ENCODE assay signal across 25 cellular contexts in the genomic region with DNA sequence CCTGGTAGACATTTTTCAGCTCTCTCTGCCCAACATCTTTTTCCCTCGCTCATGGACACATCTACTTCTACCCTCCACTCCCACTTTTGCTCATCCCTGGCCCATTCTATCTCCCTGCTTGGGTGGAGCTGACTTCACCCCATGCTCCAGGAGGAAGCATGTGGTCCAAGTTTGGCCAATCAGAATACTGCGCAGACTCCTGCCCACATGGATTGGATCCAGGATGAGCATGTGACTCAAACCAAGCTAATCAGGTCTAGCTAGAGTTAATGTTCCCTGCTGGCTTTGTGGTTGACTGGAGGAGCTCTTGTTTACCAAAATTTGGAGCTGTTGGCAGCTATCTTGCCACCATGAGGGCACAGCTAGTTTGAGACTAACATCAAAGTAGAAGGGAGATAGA. TPM values are rescaled to one million over a fixed set of nuclear protein-coding genes. Genes with fewer than 3 reads are reported as not detected.
A peak's percentile ranks its signal among the peaks of the same experiment; 100 is the strongest.
DNase-seq lines count a peak whose midpoint lies in the region; ATAC-seq, FAIRE-seq and TF ChIP-seq lines count a peak whose summit lies in the region.
"Had no signal": no experiment of that assay in that cellular context is flagged by ENCODE, and none has a peak within 500 bp of the region (broad histone marks: within the 10 kb centered on the region; RNA-seq: fewer than 3 reads in every experiment).

No MANE protein-coding gene starts in this region.

- H2AFZ ChIP-seq in K562 (ENCODE audit: low read depth, low read length) (no peak overlapping the region), trophoblast cell (ENCODE audit: insufficient read depth, low read length, poor library complexity) (no peak overlapping the region)

- in situ Hi-C loops in K562 (cut with MboI), result no loop called here

- peak; percentile 79 for ATAC-seq in K562
- no peak for ATAC-seq in HG02763 (IDR thresholded peaks at IDR 0.05; ENCODE audit: unreplicated experiment)
- ATAC-seq: A549, GM12878 had no signal

- BruUV-seq in A673 (replicated peaks; lab: Mats Ljungman, UMichigan), result no TSS peak
- BruUV-seq in K562 (replicated peaks; lab: Mats Ljungman, UMichigan), result no TSS peak

- H3K79me2 ChIP-seq in K562 (ENCODE audit: control insufficient read depth, insufficient read depth, low read length), result no peaks in the 10 kb centered on the region
- no peaks in the 10 kb centered on the region for H3K79me2 ChIP-seq in trophoblast cell (ENCODE audit: control insufficient read depth, insufficient read depth, low read length, poor library complexity)

- H4K20me1 ChIP-seq in K562 (replicated peaks; ENCODE audit: control insufficient read depth, insufficient read depth, low read length), result no peaks in the 10 kb centered on the region

- H3K9me3 ChIP-seq in A673 (ENCODE audit: low read depth, low read length, poor library complexity, severe bottlenecking), result no peaks in the 10 kb centered on the region
- H3K9me3 ChIP-seq in K562 (replicated peaks; ENCODE audit: control insufficient read depth, insufficient read depth, low read depth, low read length), result no peaks in the 10 kb centered on the region
- peaks cover 2% of the 10 kb centered on the region for H3K9me3 ChIP-seq in trophoblast cell (ENCODE audit: insufficient read depth, low read depth, low read length)
- H3K9me3 ChIP-seq: A549 had no signal

- TF ChIP-seq CTCF in A673 (conservative IDR thresholded peaks at IDR 0.05; ENCODE audit: low read depth, low read length) (no peak), K562 (IDR thresholded peaks at IDR 0.05 in 2 of 3, conservative IDR thresholded peaks at IDR 0.05 in 1 of 3; ENCODE audit: insufficient read depth in 2 of 3, low read depth in 1 of 3, low read length in 3 of 3) (no peak)

- CTCF ChIA-PET in A673 (lab: Charles Lee), result no interaction called here
- CTCF ChIA-PET in K562 (lab: Yijun Ruan, JAX; ENCODE audit: low intra/inter-chr PET ratio), result no interaction called here

- H3K9ac ChIP-seq in K562 (ENCODE audit: insufficient read depth in 1 of 2, low read depth in 2 of 2, low read length in 2 of 2) (no peak overlapping the region), trophoblast cell (ENCODE audit: low read length) (no peak overlapping the region)

- no peak overlapping the region for H3K18ac ChIP-seq in trophoblast cell (ENCODE audit: low read length)

- no peak overlapping the region for H2AK5ac ChIP-seq in trophoblast cell (ENCODE audit: low read length)

- FAIRE-seq in GM12892 (lab: Jason Lieb, UNC) (peak; percentile 63), K562 (lab: Jason Lieb, UNC) (peak; percentile 19)
- FAIRE-seq: A549, GM12878, GM19239 had no signal

- intact Hi-C loops in A673 (cut with micrococcal nuclease; ENCODE audit: unreplicated experiment) (no loop called here), K562 (cut with micrococcal nuclease) (no loop called here)

- H3K4me2 ChIP-seq in K562 (ENCODE audit: insufficient read depth, low read length) (no peak overlapping the region), trophoblast cell (ENCODE audit: low read length) (no peak overlapping the region)
- H3K4me2 ChIP-seq: A549 had no signal

- no peak for TF ChIP-seq POLR2A in GM12892 (IDR thresholded peaks at IDR 0.05; ENCODE audit: low read depth, low read length)
- TF ChIP-seq POLR2A in K562 (conservative IDR thresholded peaks at IDR 0.05), result no peak

- POLR2A ChIA-PET in A673 (lab: Charles Lee; ENCODE audit: low non-redundant PET) (no interaction called here), K562 (lab: Yijun Ruan, JAX) (no interaction called here)

- peak overlapping the region; percentile 98 for H3K23ac ChIP-seq in trophoblast cell (ENCODE audit: low read length)

- no peak overlapping the region for H3K4me3 ChIP-seq in A673 (ENCODE audit: low read depth, low read length, poor library complexity, severe bottlenecking)
- no peak overlapping the region for H3K4me3 ChIP-seq in K562
- no peak overlapping the region for H3K4me3 ChIP-seq in trophoblast cell (ENCODE audit: low read depth, low read length)
- H3K4me3 ChIP-seq: A549, GM12878 had no signal

- H3K4me1 ChIP-seq in A673 (ENCODE audit: insufficient read depth, low read length, poor library complexity, severe bottlenecking) (no peaks in the 10 kb centered on the region), K562 (replicated peaks in 1 of 2; ENCODE audit: control insufficient read depth in 2 of 2, insufficient read depth in 2 of 2, low read length in 2 of 2) (no peaks in the 10 kb centered on the region), trophoblast cell (ENCODE audit: control insufficient read depth in 1 of 2, insufficient read depth in 2 of 2, low read length in 2 of 2) (peaks cover 3 to 6% of the 10 kb centered on the region in 2 experiments)
- H3K4me1 ChIP-seq: A549 had no signal

- TF ChIP-seq EP300 in K562 (IDR thresholded peaks at IDR 0.05; ENCODE audit: low read length), result no peak

- H4K8ac ChIP-seq in trophoblast cell (ENCODE audit: low read depth, low read length), result no peak overlapping the region

- no peak overlapping the region for H2BK5ac ChIP-seq in trophoblast cell (ENCODE audit: low read depth, low read length, poor library complexity)

- no peak overlapping the region for H3K4ac ChIP-seq in trophoblast cell (ENCODE audit: low read depth, low read length)

- H3K36me3 ChIP-seq in A673 (ENCODE audit: insufficient read depth, low read length, poor library complexity, severe bottlenecking) (no peaks in the 10 kb centered on the region), K562 (ENCODE audit: control insufficient read depth, insufficient read depth, low read length) (no peaks in the 10 kb centered on the region), trophoblast cell (ENCODE audit: control insufficient read depth in 1 of 2, insufficient read depth in 2 of 2, low read length in 2 of 2) (no peaks in the 10 kb centered on the region)

- WGBS in K562 (ENCODE audit: insufficient coverage, low coverage, missing lambda C conversion rate), result 0% methylated on average over 2 of the region's 2 CpGs
- no CpG with 5 or more reads among the region's 2 CpGs for WGBS in trophoblast cell (ENCODE audit: extremely low coverage, insufficient coverage, insufficient read length)

- no peak overlapping the region for H3K14ac ChIP-seq in trophoblast cell (ENCODE audit: low read length)

- no peak overlapping the region for H3K27ac ChIP-seq in A673 (ENCODE audit: low read depth, low read length, poor library complexity, severe bottlenecking)
- H3K27ac ChIP-seq in K562 (ENCODE audit: extremely low read depth, low read depth, low read length), result no peak overlapping the region
- no peak overlapping the region for H3K27ac ChIP-seq in trophoblast cell (ENCODE audit: low read depth, low read length)
- H3K27ac ChIP-seq: 22Rv1, A549 had no signal

- no peaks in the 10 kb centered on the region for H3K9me1 ChIP-seq in K562 (ENCODE audit: control insufficient read depth, insufficient read depth, low read length)

- H2BK120ac ChIP-seq in trophoblast cell (ENCODE audit: insufficient read depth, low read length, poor library complexity), result no peak overlapping the region

- H2BK12ac ChIP-seq in trophoblast cell (ENCODE audit: low read length), result no peak overlapping the region

- no peak for TF ChIP-seq RAD21 in K562 (CRISPR knock-in tag; conservative IDR thresholded peaks at IDR 0.05 in 1 of 2, IDR thresholded peaks at IDR 0.05 in 1 of 2)

- no peak overlapping the region for H4K12ac ChIP-seq in trophoblast cell (ENCODE audit: low read depth, low read length)

- peak; percentile 45 for DNase-seq in A673 (ENCODE audit: low spot score)
- no peak for DNase-seq in GM12892 (ENCODE audit: insufficient read length)
- DNase-seq in K562 (ENCODE audit: extremely low read depth in 1 of 4, low spot score in 3 of 4), result peak; percentile 15 to 34 (median 32)
- DNase-seq in trophoblast cell, result no peak
- no peak for DNase-seq in pons (ENCODE audit: low spot score)
- DNase-seq in RPMI8226, result no peak
- no peak for DNase-seq in SKM-1 treated with dmso at 0.1 percent for 144 hours (lab: John Stamatoyannopoulos, UW; ENCODE audit: unreplicated experiment)
- DNase-seq: ACHN; C1 segment of cervical spinal cord; CD4-positive, alpha-beta memory T cell; CD4-positive, CD25-positive, alpha-beta regulatory T cell; CD8-positive, alpha-beta memory T cell; COR-L47; DMS 273 treated with DMSO at 0.1 percent for 48 hours; DMS153; DMS53; DMS79; DND-41; EL; GDM1 had no signal

- H3K79me1 ChIP-seq in trophoblast cell (ENCODE audit: low read length), result peaks cover 2% of the 10 kb centered on the region

- no peak overlapping the region for H4K91ac ChIP-seq in trophoblast cell (ENCODE audit: low read depth, low read length)

- no peaks in the 10 kb centered on the region for H3K27me3 ChIP-seq in A673 (replicated peaks; ENCODE audit: insufficient read depth, low read depth, low read length, poor library complexity)
- H3K27me3 ChIP-seq in K562 (ENCODE audit: control insufficient read depth in 2 of 2, insufficient read depth in 2 of 2, low read length in 2 of 2), result peaks cover 15 to 38% of the 10 kb centered on the region in 2 experiments; a peak in 4 of 5 replicates
- H3K27me3 ChIP-seq in trophoblast cell (ENCODE audit: insufficient read depth, low read length), result no peaks in the 10 kb centered on the region

TF ChIP-seq in K562, 482 proteins besides CTCF, POLR2A, EP300 and RAD21 (continues in another document):
- TF ChIP-seq NFXL1 (CRISPR knock-in tag; IDR thresholded peaks at IDR 0.05), result no peak

RNA-seq across cellular contexts. Expression of a gene that starts 22.7 kb away (rescaled TPM):
- total RNA-seq in A673 (2021) (25.2 and 30.2 TPM in 2 replicates), K562 (2014; rRNA removed) (25.8 and 28.0 TPM in 2 replicates), K562 (2014; rRNA removed; fragmentation: Illumina TruSeq; extraction: Trizol) (36.5 and 38.9 TPM in 2 replicates), K562 (2015; rRNA removed; fragmentation: Illumina TruSeq; extraction: Trizol) (33.0 and 36.4 TPM in 2 replicates), K562 (2021) (25.1 and 29.9 TPM in 2 replicates)
- 39.1 TPM for polyA plus RNA-seq in GM12892 (2012; ENCODE audit: missing spikeins)
- total RNA-seq in K562 (2011; cell fraction: chromatin; rRNA removed; ENCODE audit: low replicate concordance), result 3.3 and 12.6 TPM in 2 replicates
- total RNA-seq in K562 (2011; cell fraction: nucleolus; rRNA removed), result 6.4 and 7.0 TPM in 2 replicates
- 10.3 and 13.6 TPM in 2 replicates for total RNA-seq in K562 (2011; cell fraction: nucleoplasm; rRNA removed)
- polyA plus RNA-seq in K562 (2011; rRNA removed) (29.2 and 45.1 TPM in 2 replicates), K562 (2014; fragmentation: Illumina TruSeq; extraction: Trizol) (26.0 and 33.7 TPM in 2 replicates), K562 (2014; fragmentation: Nextera tagmentation; extraction: Ambion mirVana) (10 to 100 TPM; 50.7 to 51.0 TPM), K562 (2014; rRNA removed) (36.9 and 46.3 TPM in 2 replicates)
- polyA plus RNA-seq in K562 (2011; cell fraction: cytosol; rRNA removed), result 10.0 and 16.1 TPM in 2 replicates
- polyA plus RNA-seq in K562 (2011; cell fraction: nucleus; rRNA removed), result 6.0 and 10.8 TPM in 2 replicates
- polyA plus RNA-seq in K562 (2012), result 30.2 and 36.9 TPM in 2 replicates
- polyA minus RNA-seq in K562 (2011; rRNA and poly(A)+ RNA removed), result 8.2 and 9.4 TPM in 2 replicates
- 5.6 and 7.2 TPM in 2 replicates for polyA minus RNA-seq in K562 (2011; cell fraction: cytosol; rRNA and poly(A)+ RNA removed)
- polyA minus RNA-seq in K562 (2011; cell fraction: nucleus; rRNA and poly(A)+ RNA removed), result 2.3 and 3.6 TPM in 2 replicates
- polyA plus RNA-seq in trophoblast cell (2013), result 18.9 and 19.4 TPM in 2 replicates

Comparison
In these comparisons a context has a peak if more than half of its experiments do, and no peak if none do; other contexts are left out.
1. DNase-seq: peak in A673 (single experiment) and K562 (4 of 4); none in GM12892 (single experiment), trophoblast cell (0 of 2), pons (single experiment), RPMI8226 (single experiment) and SKM-1 treated with dmso at 0.1 percent for 144 hours (single experiment).